ENCODE assay signal across 15 cellular contexts in the genomic region with DNA sequence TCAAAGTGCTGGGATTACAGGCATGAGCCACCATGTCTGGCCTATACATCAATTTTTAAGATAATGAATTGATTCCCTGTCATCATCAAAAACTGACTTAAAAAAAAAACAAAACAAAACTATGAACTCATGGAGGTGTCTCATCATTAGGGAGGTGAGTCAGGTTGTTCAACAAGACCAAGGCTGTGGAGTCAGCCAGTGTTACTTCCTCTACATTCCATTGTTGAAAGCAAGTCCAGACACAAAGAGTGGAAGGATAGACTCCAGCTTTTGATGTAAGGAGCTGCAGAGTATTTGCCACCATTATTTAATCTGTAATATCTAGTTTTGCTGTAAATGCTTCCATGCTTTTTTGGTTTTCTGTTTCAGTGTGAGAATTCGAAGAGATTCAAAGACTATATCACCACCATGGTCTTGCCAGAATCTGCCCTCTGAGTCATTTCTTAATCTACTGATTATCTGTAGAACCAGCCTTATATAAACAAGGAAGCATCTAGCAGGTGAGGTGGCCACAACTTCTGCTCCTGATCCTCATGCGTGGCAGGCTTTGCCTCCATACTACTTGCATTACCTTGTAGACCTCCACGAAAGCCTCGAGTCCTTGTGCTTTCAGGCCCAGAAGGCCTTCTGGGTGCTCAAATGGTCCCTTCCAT.
DNase-seq lines count a peak whose midpoint lies in the region; ATAC-seq and FAIRE-seq lines count a peak whose summit lies in the region.
"Had no signal": no experiment of that assay in that cellular context is flagged by ENCODE, and none has a peak within 500 bp of the region (broad histone marks: within the 10 kb centered on the region; RNA-seq: fewer than 3 reads in every experiment).

No MANE protein-coding gene starts in this region.

- intact Hi-C loops in left colon (cut with DNase I, micrococcal nuclease) = no loop called here

- DNase-seq in AG08395 (ENCODE audit: low spot score) = peak; percentile 53
- DNase-seq in HTR-8/SVneo (ENCODE audit: insufficient read length, low spot score) = peak; percentile 41
- DNase-seq in astrocyte of the hippocampus (ENCODE audit: low read depth, low spot score) = peak; percentile 54
- peak; percentile 96 for DNase-seq in kidney tubule cell (ENCODE audit: low spot score)
- DNase-seq in DMS153 (lab: John Stamatoyannopoulos, UW) = no peak
- DNase-seq in left colon = no peak
- DNase-seq: activated CD4-positive, alpha-beta T cell treated with anti-CD3 and anti-CD28 coated beads for 48 hours; AML-193; endodermal cell; NCI-H2029 treated with DMSO at 0.1 percent for 48 hours; stimulated activated CD4-positive, alpha-beta T cell treated with anti-CD3 and anti-CD28 coated beads, Interleukin-1b, Interleukin-23, amount 100 ng/mL, for 48 hours; T-helper 1 cell had no signal

- no peak for ATAC-seq in GM18861 (IDR thresholded peaks at IDR 0.05; ENCODE audit: unreplicated experiment)
- no peak for ATAC-seq in HG03159 (IDR thresholded peaks at IDR 0.05; ENCODE audit: unreplicated experiment)
- ATAC-seq in left colon = no peak

- FAIRE-seq in HTR-8/SVneo (lab: Jason Lieb, UNC) = no peak
- FAIRE-seq: G401.6 had no signal

Comparison
In these comparisons a context has a peak if more than half of its experiments do, and no peak if none do; other contexts are left out.
1. DNase-seq: peak in AG08395 (single experiment), HTR-8/SVneo (single experiment), astrocyte of the hippocampus (single experiment) and kidney tubule cell (single experiment); none in DMS153 (single experiment) and left colon (0 of 2).